1 cellular context compared by ENCODE assay signal in genomic region chr9:135857371-135857786, GRCh38.
TF ChIP-seq lines count a peak whose summit lies in the region.

No MANE protein-coding gene starts in this region.

TF ChIP-seq in IMR-90, 13 proteins besides CTCF, POLR2A, EP300 and RAD21:
- no peak for TF ChIP-seq MAFK (IDR thresholded peaks at IDR 0.05; ENCODE audit: low read depth, low read length)
- TF ChIP-seq RCOR1 (IDR thresholded peaks at IDR 0.05; ENCODE audit: insufficient replicate concordance, low read length) = no peak
- TF ChIP-seq FOS (IDR thresholded peaks at IDR 0.05; ENCODE audit: low read depth, low read length) = 0 out of 2 replicates have a peak, but pooled peaks have one; percentile 3
